3 cellular contexts compared by ENCODE assay signal in the genomic region with DNA sequence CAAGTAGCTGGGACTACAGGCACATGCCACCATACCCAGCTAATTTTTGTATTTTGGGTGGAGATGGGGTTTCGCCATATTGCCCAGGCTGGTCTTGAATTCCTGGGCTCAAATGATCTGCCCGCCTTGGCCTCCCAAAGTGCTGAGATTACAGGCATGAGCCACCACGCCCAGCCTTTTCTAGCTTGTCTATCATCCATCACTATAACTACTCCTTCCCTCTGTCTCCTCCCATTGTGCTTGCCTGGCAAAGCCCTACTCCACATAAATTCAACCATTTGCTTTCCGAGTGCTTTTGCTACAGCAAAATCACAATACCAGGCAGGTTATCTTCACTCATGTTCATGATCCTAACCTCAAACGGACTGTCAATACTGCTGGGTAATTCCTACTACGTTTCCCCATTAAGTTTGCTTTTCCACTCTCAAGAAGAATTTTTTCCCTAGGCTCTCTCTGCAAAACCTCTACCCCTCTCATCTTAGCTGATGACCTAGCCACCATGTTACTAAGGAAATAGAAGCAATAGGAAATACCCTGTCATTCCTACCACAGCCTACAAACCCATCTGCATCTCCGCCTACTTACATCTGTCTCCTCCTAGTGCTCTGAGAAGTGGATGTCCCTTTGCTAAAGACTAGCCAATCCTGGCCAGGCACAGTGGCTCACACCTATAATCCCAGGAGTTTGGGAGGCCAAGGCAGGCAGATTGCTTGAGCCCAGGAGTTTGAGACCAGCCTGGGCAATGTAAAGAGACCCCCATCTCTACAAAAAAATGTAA.
TF ChIP-seq lines count a peak whose summit lies in the region.

No MANE protein-coding gene starts in this region.

TF ChIP-seq in A549, 52 proteins besides CTCF, POLR2A, EP300 and RAD21:
- TF ChIP-seq CEBPB (IDR thresholded peaks at IDR 0.05): no peak
TF ChIP-seq in A549: peak in this region for 0.

TF ChIP-seq in WTC11, 78 proteins besides CTCF, POLR2A, EP300 and RAD21:
- TF ChIP-seq EMX1 (CRISPR knock-in tag; IDR thresholded peaks at IDR 0.05): no peak
- TF ChIP-seq, protein P1, sequence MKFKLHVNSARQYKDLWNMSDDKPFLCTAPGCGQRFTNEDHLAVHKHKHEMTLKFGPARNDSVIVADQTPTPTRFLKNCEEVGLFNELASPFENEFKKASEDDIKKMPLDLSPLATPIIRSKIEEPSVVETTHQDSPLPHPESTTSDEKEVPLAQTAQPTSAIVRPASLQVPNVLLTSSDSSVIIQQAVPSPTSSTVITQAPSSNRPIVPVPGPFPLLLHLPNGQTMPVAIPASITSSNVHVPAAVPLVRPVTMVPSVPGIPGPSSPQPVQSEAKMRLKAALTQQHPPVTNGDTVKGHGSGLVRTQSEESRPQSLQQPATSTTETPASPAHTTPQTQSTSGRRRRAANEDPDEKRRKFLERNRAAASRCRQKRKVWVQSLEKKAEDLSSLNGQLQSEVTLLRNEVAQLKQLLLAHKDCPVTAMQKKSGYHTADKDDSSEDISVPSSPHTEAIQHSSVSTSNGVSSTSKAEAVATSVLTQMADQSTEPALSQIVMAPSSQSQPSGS (CRISPR knock-in tag; IDR thresholded peaks at IDR 0.05; ENCODE audit: borderline replicate concordance, low read depth): no peak
- TF ChIP-seq ZNF121 (CRISPR knock-in tag; IDR thresholded peaks at IDR 0.05): no peak
- no peak for TF ChIP-seq GRHL2 (CRISPR knock-in tag; IDR thresholded peaks at IDR 0.05; ENCODE audit: insufficient replicate concordance, severe bottlenecking)
- TF ChIP-seq ZNF232 (CRISPR knock-in tag; IDR thresholded peaks at IDR 0.05): no peak
- TF ChIP-seq TEAD1 (CRISPR knock-in tag; IDR thresholded peaks at IDR 0.05): no peak
- no peak for TF ChIP-seq NFE2L1 (CRISPR knock-in tag; IDR thresholded peaks at IDR 0.05)
- TF ChIP-seq NR2C2 (CRISPR knock-in tag; IDR thresholded peaks at IDR 0.05): no peak
- TF ChIP-seq RORB (CRISPR knock-in tag; IDR thresholded peaks at IDR 0.05): no peak
- no peak for TF ChIP-seq SOX15 (CRISPR knock-in tag; IDR thresholded peaks at IDR 0.05)
- TF ChIP-seq, protein P2, sequence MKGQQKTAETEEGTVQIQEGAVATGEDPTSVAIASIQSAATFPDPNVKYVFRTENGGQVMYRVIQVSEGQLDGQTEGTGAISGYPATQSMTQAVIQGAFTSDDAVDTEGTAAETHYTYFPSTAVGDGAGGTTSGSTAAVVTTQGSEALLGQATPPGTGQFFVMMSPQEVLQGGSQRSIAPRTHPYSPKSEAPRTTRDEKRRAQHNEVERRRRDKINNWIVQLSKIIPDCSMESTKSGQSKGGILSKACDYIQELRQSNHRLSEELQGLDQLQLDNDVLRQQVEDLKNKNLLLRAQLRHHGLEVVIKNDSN (CRISPR knock-in tag; IDR thresholded peaks at IDR 0.05): no peak

TF ChIP-seq in SK-N-SH treated with all-trans-retinoic acid at 6 μM for 48 hours, 23 proteins besides CTCF, POLR2A, EP300 and RAD21:
- TF ChIP-seq ESRRG (CRISPR knock-in tag; IDR thresholded peaks at IDR 0.05): no peak
- TF ChIP-seq, protein P3, sequence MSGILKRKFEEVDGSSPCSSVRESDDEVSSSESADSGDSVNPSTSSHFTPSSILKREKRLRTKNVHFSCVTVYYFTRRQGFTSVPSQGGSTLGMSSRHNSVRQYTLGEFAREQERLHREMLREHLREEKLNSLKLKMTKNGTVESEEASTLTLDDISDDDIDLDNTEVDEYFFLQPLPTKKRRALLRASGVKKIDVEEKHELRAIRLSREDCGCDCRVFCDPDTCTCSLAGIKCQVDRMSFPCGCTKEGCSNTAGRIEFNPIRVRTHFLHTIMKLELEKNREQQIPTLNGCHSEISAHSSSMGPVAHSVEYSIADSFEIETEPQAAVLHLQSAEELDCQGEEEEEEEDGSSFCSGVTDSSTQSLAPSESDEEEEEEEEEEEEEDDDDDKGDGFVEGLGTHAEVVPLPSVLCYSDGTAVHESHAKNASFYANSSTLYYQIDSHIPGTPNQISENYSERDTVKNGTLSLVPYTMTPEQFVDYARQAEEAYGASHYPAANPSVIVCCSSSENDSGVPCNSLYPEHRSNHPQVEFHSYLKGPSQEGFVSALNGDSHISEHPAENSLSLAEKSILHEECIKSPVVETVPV (CRISPR knock-in tag; IDR thresholded peaks at IDR 0.05): no peak
- TF ChIP-seq ZNF70 (CRISPR knock-in tag; IDR thresholded peaks at IDR 0.05): no peak
- TF ChIP-seq CSDC2 (CRISPR knock-in tag; IDR thresholded peaks at IDR 0.05): no peak
- no peak for TF ChIP-seq GLIS3 (CRISPR knock-in tag; IDR thresholded peaks at IDR 0.05)
